Comparison of ENCODE assay signal across 14 cellular contexts in the genomic region with DNA sequence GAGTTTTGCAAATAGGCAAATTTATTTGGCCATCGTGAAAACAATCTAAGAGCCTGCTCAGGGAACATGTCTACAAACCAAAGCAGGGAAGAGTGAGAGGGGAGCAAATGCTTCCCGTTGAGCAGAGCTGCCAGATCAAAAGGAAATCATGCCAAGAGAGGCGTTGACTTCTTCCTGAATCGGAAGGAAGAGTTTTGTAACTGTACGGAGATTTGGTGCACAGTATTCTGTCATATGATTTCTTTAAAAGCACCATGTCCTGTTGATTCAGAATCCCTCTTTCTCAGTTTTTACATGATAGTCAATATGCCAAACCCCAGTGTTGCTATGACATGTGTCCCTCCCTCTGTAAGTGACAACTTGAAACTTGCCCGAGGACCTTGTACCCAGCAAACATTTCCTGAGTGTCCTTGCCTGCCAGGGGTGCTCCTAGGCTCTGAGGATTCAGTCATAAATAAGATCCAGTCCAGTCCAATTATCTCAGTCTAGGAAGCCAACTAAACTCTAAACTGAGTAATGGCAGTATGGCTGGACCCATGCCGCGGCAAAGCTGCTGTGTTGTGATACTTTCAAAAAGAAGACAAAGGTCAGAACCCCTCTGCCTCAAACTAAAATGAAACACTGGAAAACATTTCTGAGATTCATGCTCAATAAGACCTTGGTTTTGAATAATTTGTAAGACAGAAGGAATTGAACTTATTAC.
DNase-seq lines count a peak whose midpoint lies in the region; ATAC-seq and TF ChIP-seq lines count a peak whose summit lies in the region.
"Had no signal": no experiment of that assay in that cellular context is flagged by ENCODE, and none has a peak within 500 bp of the region (broad histone marks: within the 10 kb centered on the region; RNA-seq: fewer than 3 reads in every experiment).

No MANE protein-coding gene starts in this region.

- H3K9me3 Mint-ChIP-seq in central memory CD8-positive, alpha-beta T cell: no peaks in the 10 kb centered on the region
- no peaks in the 10 kb centered on the region for H3K9me3 Mint-ChIP-seq in activated CD4-positive, alpha-beta memory T cell treated with anti-CD3 and anti-CD28 coated beads, Interleukin-2, amount 10 ng/mL, durations not matched to agents 7 days and 5 days
- H3K9me3 Mint-ChIP-seq: stimulated activated naive CD8-positive, alpha-beta T cell treated with anti-CD3 and anti-CD28 coated beads, Interleukin-15, Interleukin-2, amounts not matched to agents 100 ng/mL and 50 ng/mL, for 24 hours had no signal

- no peak overlapping the region for H3K4me3 ChIP-seq in A673 (ENCODE audit: low read depth, low read length, poor library complexity, severe bottlenecking)
- H3K4me3 ChIP-seq in sigmoid colon: no peak overlapping the region
- H3K4me3 ChIP-seq in BE2C (ENCODE audit: low read depth, low read length): no peak overlapping the region
- H3K4me3 ChIP-seq: A549 had no signal

- CTCF ChIA-PET in A673 (lab: Charles Lee): no interaction called here
- CTCF ChIA-PET in activated CD4-positive, alpha-beta memory T cell treated with anti-CD3 and anti-CD28 coated beads, Interleukin-2, amount 10 ng/mL, durations not matched to agents 7 days and 5 days (lab: Charles Lee): no interaction called here

- peak; percentile 50 for DNase-seq in A673 (ENCODE audit: low spot score)
- no peak for DNase-seq in central memory CD8-positive, alpha-beta T cell (ENCODE audit: low spot score in 2 of 2)
- DNase-seq in left colon: peak in 1 of 2 donors; percentile 19
- DNase-seq in sigmoid colon: peak; percentile 78
- no peak for DNase-seq in substantia nigra (lab: John Stamatoyannopoulos, UW)
- DNase-seq in BE2C: no peak
- no peak for DNase-seq in activated CD4-positive, alpha-beta memory T cell treated with anti-CD3 and anti-CD28 coated beads, Interleukin-2, amount 10 ng/mL, durations not matched to agents 7 days and 5 days
- DNase-seq: hypothalamus, NCI-H524, retina, T-helper 9 cell had no signal

- H3K27ac ChIP-seq in A673 (ENCODE audit: low read depth, low read length, poor library complexity, severe bottlenecking): no peak overlapping the region
- peak overlapping the region; percentile 34 to 67 (median 56) for H3K27ac ChIP-seq in sigmoid colon
- H3K27ac ChIP-seq in substantia nigra (ENCODE audit: low read depth, low read length, poor library complexity, severe bottlenecking): no peak overlapping the region
- H3K27ac ChIP-seq: A549 had no signal

- TF ChIP-seq EP300 in sigmoid colon (IDR thresholded peaks at IDR 0.05): no peak

- H3K27me3 ChIP-seq in A673 (replicated peaks; ENCODE audit: insufficient read depth, low read depth, low read length, poor library complexity): no peaks in the 10 kb centered on the region
- no peaks in the 10 kb centered on the region for H3K27me3 ChIP-seq in sigmoid colon
- H3K27me3 ChIP-seq in BE2C: peaks cover 51% of the 10 kb centered on the region

- H3K36me3 Mint-ChIP-seq in central memory CD8-positive, alpha-beta T cell (ENCODE audit: insufficient read depth): no peaks in the 10 kb centered on the region
- H3K36me3 Mint-ChIP-seq in activated CD4-positive, alpha-beta memory T cell treated with anti-CD3 and anti-CD28 coated beads, Interleukin-2, amount 10 ng/mL, durations not matched to agents 7 days and 5 days (ENCODE audit: low read depth): no peaks in the 10 kb centered on the region

- no peak overlapping the region for H3K4me3 Mint-ChIP-seq in central memory CD8-positive, alpha-beta T cell
- H3K4me3 Mint-ChIP-seq in activated CD4-positive, alpha-beta memory T cell treated with anti-CD3 and anti-CD28 coated beads, Interleukin-2, amount 10 ng/mL, durations not matched to agents 7 days and 5 days: no peak overlapping the region
- H3K4me3 Mint-ChIP-seq: stimulated activated naive CD8-positive, alpha-beta T cell treated with anti-CD3 and anti-CD28 coated beads, Interleukin-15, Interleukin-2, amounts not matched to agents 100 ng/mL and 50 ng/mL, for 24 hours had no signal

- no peak for ATAC-seq in central memory CD8-positive, alpha-beta T cell (replicated peaks; ENCODE audit: extremely low read depth, poor library complexity, severe bottlenecking)
- peak; percentile 79 for ATAC-seq in left colon
- ATAC-seq in GM21576 (IDR thresholded peaks at IDR 0.05; ENCODE audit: unreplicated experiment): no peak
- ATAC-seq: A549 had no signal

- BruUV-seq in A673 (replicated peaks; lab: Mats Ljungman, UMichigan): no TSS peak

- H3K36me3 ChIP-seq in A673 (ENCODE audit: insufficient read depth, low read length, poor library complexity, severe bottlenecking): no peaks in the 10 kb centered on the region
- peaks cover 0 to 22% (median 7%) of the 10 kb centered on the region in 4 donors for H3K36me3 ChIP-seq in sigmoid colon
- H3K36me3 ChIP-seq in BE2C: no peaks in the 10 kb centered on the region

- 23 to 38% methylated on average over 8 of the region's 8 CpGs for WGBS in sigmoid colon, 2 donors

- no peaks in the 10 kb centered on the region for H3K4me1 Mint-ChIP-seq in central memory CD8-positive, alpha-beta T cell
- H3K4me1 Mint-ChIP-seq in activated CD4-positive, alpha-beta memory T cell treated with anti-CD3 and anti-CD28 coated beads, Interleukin-2, amount 10 ng/mL, durations not matched to agents 7 days and 5 days: no peaks in the 10 kb centered on the region

- POLR2A ChIA-PET in A673 (lab: Charles Lee; ENCODE audit: low non-redundant PET): no interaction called here
- POLR2A ChIA-PET in activated CD4-positive, alpha-beta memory T cell treated with anti-CD3 and anti-CD28 coated beads, Interleukin-2, amount 10 ng/mL, durations not matched to agents 7 days and 5 days (lab: Charles Lee): no interaction called here

- peak overlapping the region; percentile 14 for H3K27ac Mint-ChIP-seq in central memory CD8-positive, alpha-beta T cell (ENCODE audit: low read depth)
- no peak overlapping the region for H3K27ac Mint-ChIP-seq in activated CD4-positive, alpha-beta memory T cell treated with anti-CD3 and anti-CD28 coated beads, Interleukin-2, amount 10 ng/mL, durations not matched to agents 7 days and 5 days
- H3K27ac Mint-ChIP-seq: stimulated activated naive CD8-positive, alpha-beta T cell treated with anti-CD3 and anti-CD28 coated beads, Interleukin-15, Interleukin-2, amounts not matched to agents 100 ng/mL and 50 ng/mL, for 24 hours had no signal

- TF ChIP-seq CTCF in A673 (conservative IDR thresholded peaks at IDR 0.05; ENCODE audit: low read depth, low read length) (no peak), sigmoid colon (IDR thresholded peaks at IDR 0.05) (no peak), BE2C (IDR thresholded peaks at IDR 0.05; ENCODE audit: low read depth, low read length) (no peak)

- H3K9me3 ChIP-seq in A673 (ENCODE audit: low read depth, low read length, poor library complexity, severe bottlenecking) (no peaks in the 10 kb centered on the region), sigmoid colon (no peaks in the 10 kb centered on the region), BE2C (no peaks in the 10 kb centered on the region)
- H3K9me3 ChIP-seq: A549 had no signal

- peaks cover 56% of the 10 kb centered on the region for H3K27me3 Mint-ChIP-seq in central memory CD8-positive, alpha-beta T cell
- H3K27me3 Mint-ChIP-seq in activated CD4-positive, alpha-beta memory T cell treated with anti-CD3 and anti-CD28 coated beads, Interleukin-2, amount 10 ng/mL, durations not matched to agents 7 days and 5 days: peaks cover 23% of the 10 kb centered on the region

- no peak for TF ChIP-seq POLR2A in sigmoid colon (IDR thresholded peaks at IDR 0.05)

- H3K4me1 ChIP-seq in A673 (ENCODE audit: insufficient read depth, low read length, poor library complexity, severe bottlenecking) (peaks cover 6% of the 10 kb centered on the region), sigmoid colon (peaks cover 0 to 53% (median 50%) of the 10 kb centered on the region in 4 donors), BE2C (no peaks in the 10 kb centered on the region)
- H3K4me1 ChIP-seq: A549 had no signal

- intact Hi-C loops in A673 (cut with micrococcal nuclease; ENCODE audit: unreplicated experiment): no loop called here
- intact Hi-C loops in left colon (cut with DNase I, micrococcal nuclease): no loop called here
- intact Hi-C loops in sigmoid colon (cut with DNase I): loop anchor here (10.0 kb wide), 2 partner anchors 120 to 190 kb away; no protein-coding TSS in a partner anchor

Comparison
In these comparisons a context has a peak if more than half of its experiments do, and no peak if none do; other contexts are left out.
1. DNase-seq: peak in A673 (single experiment) and sigmoid colon (single experiment); none in central memory CD8-positive, alpha-beta T cell (0 of 2), substantia nigra (0 of 49), BE2C (single experiment) and activated CD4-positive, alpha-beta memory T cell treated with anti-CD3 and anti-CD28 coated beads, Interleukin-2, amount 10 ng/mL, durations not matched to agents 7 days and 5 days (single experiment).
2. H3K27ac ChIP-seq: peak in sigmoid colon (4 of 4); none in A673 (single experiment) and substantia nigra (single experiment).